Comparison of ENCODE assay signal across 9 cellular contexts in the genomic region with DNA sequence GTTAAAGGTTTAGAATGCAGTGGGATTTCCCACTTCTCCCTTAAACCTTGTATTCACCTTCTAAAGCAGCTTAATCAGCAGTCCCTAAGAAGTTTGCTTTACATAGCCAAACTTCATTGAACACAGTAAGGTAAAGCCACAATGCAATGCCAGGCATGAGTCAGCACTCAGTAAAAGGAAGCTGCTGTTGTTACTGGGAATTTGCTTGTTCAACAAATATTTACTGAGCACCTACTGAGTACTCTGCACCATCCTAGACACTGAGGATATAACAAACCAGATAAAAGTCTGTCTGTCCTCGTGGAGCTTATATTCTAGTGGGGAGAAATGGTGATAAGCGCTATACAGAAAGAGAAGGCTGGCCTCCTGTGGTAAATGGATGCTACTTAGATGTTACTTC.
DNase-seq lines count a peak whose midpoint lies in the region; ATAC-seq, FAIRE-seq and TF ChIP-seq lines count a peak whose summit lies in the region.
"Had no signal": no experiment of that assay in that cellular context is flagged by ENCODE, and none has a peak within 500 bp of the region (broad histone marks: within the 10 kb centered on the region; RNA-seq: fewer than 3 reads in every experiment).

No MANE protein-coding gene starts in this region.

- peaks cover 7% of the 10 kb centered on the region for H3K4me1 ChIP-seq in astrocyte (ENCODE audit: insufficient read depth, low read length)
- peaks cover 0 to 4% of the 10 kb centered on the region in 2 donors for H3K4me1 ChIP-seq in left lung

- H3K36me3 Mint-ChIP-seq in astrocyte (ENCODE audit: low read depth, unreplicated experiment) = peaks cover 7% of the 10 kb centered on the region

- no peak overlapping the region for H3K27ac Mint-ChIP-seq in astrocyte (ENCODE audit: unreplicated experiment)

- no peaks in the 10 kb centered on the region for H3K9me3 Mint-ChIP-seq in astrocyte (ENCODE audit: unreplicated experiment)

- DNase-seq in DMS53 treated with DMSO at 0.1 percent for 48 hours (lab: John Stamatoyannopoulos, UW; ENCODE audit: unreplicated experiment) = peak; percentile 30
- DNase-seq in astrocyte (ENCODE audit: low read depth) = peak; percentile 63
- no peak for DNase-seq in left lung
- no peak for DNase-seq in anterior cingulate cortex (lab: John Stamatoyannopoulos, UW)
- DNase-seq in putamen (ENCODE audit: low spot score) = no peak
- DNase-seq in GM20000 (ENCODE audit: low spot score) = no peak

- H3K36me3 ChIP-seq in astrocyte (ENCODE audit: insufficient read depth, low read length) (peaks cover 12% of the 10 kb centered on the region), left lung (peaks cover 0 to 38% of the 10 kb centered on the region in 2 donors)

- ATAC-seq in HG03520 (IDR thresholded peaks at IDR 0.05; ENCODE audit: unreplicated experiment) (peak; percentile 42), left lung (peak; percentile 60), GM21360 (IDR thresholded peaks at IDR 0.05; ENCODE audit: unreplicated experiment) (no peak)

- no peaks in the 10 kb centered on the region for H4K20me1 ChIP-seq in astrocyte (ENCODE audit: insufficient read depth, low read length)

- H3K9me3 ChIP-seq in astrocyte (ENCODE audit: insufficient read depth, low read depth, low read length) (no peaks in the 10 kb centered on the region), left lung (no peaks in the 10 kb centered on the region)

- no peak overlapping the region for H3K4me3 ChIP-seq in astrocyte (ENCODE audit: insufficient read depth, low read depth, low read length)
- no peak overlapping the region for H3K4me3 ChIP-seq in left lung

- H3K27me3 ChIP-seq in astrocyte (ENCODE audit: insufficient read depth, low read length) (no peaks in the 10 kb centered on the region), left lung (no peaks in the 10 kb centered on the region)

- H3K4me1 Mint-ChIP-seq in astrocyte (ENCODE audit: low read depth, unreplicated experiment) = peaks cover 9% of the 10 kb centered on the region

- no peak overlapping the region for H2AFZ ChIP-seq in astrocyte (ENCODE audit: low read depth, low read length)

- H3K79me2 ChIP-seq in astrocyte (ENCODE audit: insufficient read depth, low read length) = no peaks in the 10 kb centered on the region

- no peak overlapping the region for H3K4me2 ChIP-seq in astrocyte (ENCODE audit: low read length)

- H3K27ac ChIP-seq in astrocyte (ENCODE audit: low read depth, low read length) = peak overlapping the region; percentile 2
- no peak overlapping the region for H3K27ac ChIP-seq in left lung
- H3K27ac ChIP-seq: C4-2B had no signal

- peak; percentile 68 for FAIRE-seq in astrocyte (lab: Jason Lieb, UNC)

- TF ChIP-seq CTCF in astrocyte (IDR thresholded peaks at IDR 0.05; ENCODE audit: insufficient read depth, low read depth, low read length) (no peak), left lung (IDR thresholded peaks at IDR 0.05) (no peak), GM20000 (IDR thresholded peaks at IDR 0.05; ENCODE audit: extremely low read depth, missing control alignments) (no peak)

- intact Hi-C loops in left lung (cut with DNase I) = no loop called here

- no peak overlapping the region for H3K4me3 Mint-ChIP-seq in astrocyte (ENCODE audit: unreplicated experiment)

- H3K27me3 Mint-ChIP-seq in astrocyte (ENCODE audit: low read depth, unreplicated experiment) = no peaks in the 10 kb centered on the region

- H3K9ac ChIP-seq in astrocyte (ENCODE audit: low read length) = peak overlapping the region; percentile 9

Comparison
In these comparisons a context has a peak if more than half of its experiments do, and no peak if none do; other contexts are left out.
1. DNase-seq: peak in DMS53 treated with DMSO at 0.1 percent for 48 hours (single experiment) and astrocyte (single experiment); none in left lung (0 of 2), anterior cingulate cortex (0 of 58), putamen (single experiment) and GM20000 (single experiment).